Comparison of ENCODE assay signal across 13 cellular contexts in the genomic region with DNA sequence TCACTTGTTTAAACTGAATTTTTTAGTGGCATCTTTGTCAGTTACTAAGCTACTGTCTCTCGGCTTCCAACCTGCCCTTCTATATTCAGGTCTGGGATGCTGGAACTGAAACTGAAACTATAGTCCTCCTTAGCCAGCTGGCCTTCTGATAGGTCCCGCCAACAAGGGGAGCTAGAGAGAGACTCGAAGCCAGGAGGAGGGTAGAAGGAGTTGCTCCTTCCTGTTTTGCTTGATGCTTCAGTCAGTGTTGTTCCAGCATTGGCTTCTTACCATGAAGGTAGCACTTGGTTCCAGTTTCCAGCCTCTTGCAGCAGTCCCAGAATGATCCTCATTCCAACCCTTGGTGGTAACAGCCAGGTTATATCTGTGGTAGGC. TPM values are rescaled to one million over a fixed set of nuclear protein-coding genes. Genes with fewer than 3 reads are reported as not detected.
A peak's percentile ranks its signal among the peaks of the same experiment; 100 is the strongest.
DNase-seq lines count a peak whose midpoint lies in the region; ATAC-seq, FAIRE-seq and TF ChIP-seq lines count a peak whose summit lies in the region.
"Had no signal": no experiment of that assay in that cellular context is flagged by ENCODE, and none has a peak within 500 bp of the region (broad histone marks: within the 10 kb centered on the region; RNA-seq: fewer than 3 reads in every experiment).

No MANE protein-coding gene starts in this region.

- peaks cover 0 to 12% (median 0%) of the 10 kb centered on the region in 4 donors for H3K4me1 ChIP-seq in tibial artery

- no peak for TF ChIP-seq CTCF in natural killer cell (IDR thresholded peaks at IDR 0.05)
- no peak for TF ChIP-seq CTCF in D721Med (IDR thresholded peaks at IDR 0.05; ENCODE audit: insufficient read depth, missing control alignments)
- no peak for TF ChIP-seq CTCF in tibial artery (IDR thresholded peaks at IDR 0.05)

- peaks cover 4 to 11% of the 10 kb centered on the region in 2 donors for H3K4me1 Mint-ChIP-seq in natural killer cell

- peaks cover 0 to 3% of the 10 kb centered on the region in 2 donors for H3K27me3 Mint-ChIP-seq in natural killer cell (ENCODE audit: low read depth in 2 of 2)
- H3K27me3 Mint-ChIP-seq: brain had no signal

- H3K27me3 ChIP-seq in tibial artery: no peaks in the 10 kb centered on the region

- ATAC-seq in natural killer cell (peak; percentile 69 to 85 (median 72)), GM19455 (IDR thresholded peaks at IDR 0.05; ENCODE audit: unreplicated experiment) (no peak)

- H3K36me3 ChIP-seq in tibial artery: no peaks in the 10 kb centered on the region

- H3K27ac ChIP-seq in tibial artery: no peak overlapping the region
- H3K27ac ChIP-seq: VCaP had no signal

- H3K27ac Mint-ChIP-seq in natural killer cell: no peak overlapping the region
- H3K27ac Mint-ChIP-seq: brain had no signal

- peak; percentile 18 for DNase-seq in DMS53 (lab: John Stamatoyannopoulos, UW)
- DNase-seq in DMS53 treated with DMSO at 0.1 percent for 48 hours (lab: John Stamatoyannopoulos, UW; ENCODE audit: unreplicated experiment): no peak
- peak; percentile 23 for DNase-seq in NCI-H2029 treated with DMSO at 0.1 percent for 48 hours (lab: John Stamatoyannopoulos, UW)
- peak; percentile 50 for DNase-seq in central memory CD4-positive, alpha-beta T cell
- no peak for DNase-seq in natural killer cell
- no peak for DNase-seq in D721Med (ENCODE audit: insufficient read length, low spot score)
- no peak for DNase-seq in tibial artery
- DNase-seq: NCI-H1436 treated with DMSO at 0.1 percent for 48 hours; stimulated activated CD8-positive, alpha-beta memory T cell treated with anti-CD3 and anti-CD28 coated beads, Interleukin-4, amount 100 ng/mL, for 48 hours had no signal

- no peaks in the 10 kb centered on the region for H3K36me3 Mint-ChIP-seq in natural killer cell
- H3K36me3 Mint-ChIP-seq: brain had no signal

- FAIRE-seq in D721Med (lab: Jason Lieb, UNC): no peak

- H3K9me3 ChIP-seq in tibial artery: no peaks in the 10 kb centered on the region

- no peak overlapping the region for H3K4me3 Mint-ChIP-seq in natural killer cell
- H3K4me3 Mint-ChIP-seq: brain had no signal

- no peak overlapping the region for H3K4me3 ChIP-seq in tibial artery

- intact Hi-C loops in natural killer cell (cut with micrococcal nuclease) (no loop called here), tibial artery (cut with DNase I; ENCODE audit: low total_unique reads) (no loop called here)

- H3K9me3 Mint-ChIP-seq in natural killer cell: no peaks in the 10 kb centered on the region

RNA-seq across cellular contexts. Expression of a gene that starts 32.9 kb away (rescaled TPM):
- not detected for total RNA-seq in natural killer cell
- total RNA-seq: A172 had no signal

Comparison
In these comparisons a context has a peak if more than half of its experiments do, and no peak if none do; other contexts are left out.
1. DNase-seq: peak in DMS53 (single experiment), NCI-H2029 treated with DMSO at 0.1 percent for 48 hours (single experiment) and central memory CD4-positive, alpha-beta T cell (single experiment); none in DMS53 treated with DMSO at 0.1 percent for 48 hours (single experiment), natural killer cell (single experiment), D721Med (single experiment) and tibial artery (0 of 2).